ENCODE assay signal across 8 cellular contexts in genomic region chr16:30924086-30924714, GRCh38. TPM values are rescaled to one million over a fixed set of nuclear protein-coding genes. Genes with fewer than 3 reads are reported as not detected.
DNase-seq lines count a peak whose midpoint lies in the region; ATAC-seq, FAIRE-seq and TF ChIP-seq lines count a peak whose summit lies in the region.

No MANE protein-coding gene starts in this region.

- intact Hi-C loops in adrenal gland (cut with DNase I) (loop anchor here in 1 of 2 donors (10.0 kb wide), 1 partner anchor 61 kb away; the partner anchor contains the start of gene HSD3B7), thyroid gland (cut with DNase I) (no loop called here)

- H2BK12ac ChIP-seq in H9 (ENCODE audit: insufficient read length, low read depth, low read length): no peak overlapping the region

- H3K27ac Mint-ChIP-seq in H9: peak overlapping the region in 2 of 3 experiments; percentile 65 to 70; a peak in 4 of 7 replicates

- H3K4ac ChIP-seq in H9 (ENCODE audit: low read depth, low read length): no peak overlapping the region

- H3K9ac ChIP-seq in H9 (ENCODE audit: extremely low read depth, insufficient read length, low read length): no peak overlapping the region

- no peak overlapping the region for H3K23ac ChIP-seq in H9 (ENCODE audit: insufficient read length, low read depth, low read length)

- no peak for FAIRE-seq in A549 (lab: Jason Lieb, UNC)

- H3K36me3 ChIP-seq in adrenal gland (replicated peaks in 1 of 2) (no peaks in the 10 kb centered on the region), thyroid gland (no peaks in the 10 kb centered on the region)

- no peak overlapping the region for H2BK20ac ChIP-seq in H9 (ENCODE audit: low read depth, low read length, poor library complexity, severe bottlenecking)

- no peak overlapping the region for H3K56ac ChIP-seq in H9 (ENCODE audit: insufficient read length, low read depth, low read length)

- no peak overlapping the region for H4K91ac ChIP-seq in H9 (ENCODE audit: insufficient read length, low read depth, low read length)

- no peaks in the 10 kb centered on the region for H3K27me3 Mint-ChIP-seq in H9 (ENCODE audit: low read depth)

- no peak overlapping the region for H2AFZ ChIP-seq in H9 (ENCODE audit: low read length)

- no peak overlapping the region for H3K18ac ChIP-seq in H9 (ENCODE audit: insufficient read length, low read depth, low read length)

- H3K4me1 ChIP-seq in A549 (peaks cover 15% of the 10 kb centered on the region; the same call in 2 of the 3 replicates), H9 (ENCODE audit: insufficient read depth, low read length) (no peaks in the 10 kb centered on the region), adrenal gland (replicated peaks in 1 of 2) (peaks cover 7 to 13% of the 10 kb centered on the region in 2 donors), thyroid gland (peaks cover 9 to 10% of the 10 kb centered on the region in 2 donors)

- H3K27ac ChIP-seq in A549 (peak overlapping the region; percentile 95 to 99), H9 (ENCODE audit: insufficient read length, low read depth, low read length) (no peak overlapping the region), adrenal gland (peak overlapping the region in 3 of 5 donors; percentile 51 to 95 (median 76)), thyroid gland (peak overlapping the region; percentile 22 to 92 (median 63))

- no peak overlapping the region for H2AK5ac ChIP-seq in H9 (ENCODE audit: insufficient read length, low read length)

- no peak for DNase-seq in A549 (ENCODE audit: low read depth in 1 of 2, low spot score in 1 of 2)
- DNase-seq in H9: no peak
- DNase-seq in adrenal gland: peak in 2 of 7 donors; percentile 43 to 54
- peak; percentile 69 for DNase-seq in left kidney (ENCODE audit: low read depth, low spot score)
- peak in 1 of 2 donors; percentile 26 for DNase-seq in thyroid gland
- no peak for DNase-seq in effector CD4-positive, alpha-beta T cell
- no peak for DNase-seq in HT-29 (ENCODE audit: low spot score)
- no peak for DNase-seq in cerebellum (ENCODE audit: low spot score)

- TF ChIP-seq RAD21 in A549 (conservative IDR thresholded peaks at IDR 0.05 in 1 of 2, IDR thresholded peaks at IDR 0.05 in 1 of 2): no peak

- peaks cover 12 to 24% of the 10 kb centered on the region in 2 experiments for H3K4me1 Mint-ChIP-seq in H9

- H3K36me3 Mint-ChIP-seq in H9 (ENCODE audit: insufficient read depth in 1 of 3, low read depth in 3 of 3): peaks cover 16 to 22% (median 21%) of the 10 kb centered on the region in 3 experiments

- H3K14ac ChIP-seq in H9 (ENCODE audit: insufficient read depth, low read length): peak overlapping the region; percentile 84

- H3K4me2 ChIP-seq in A549: peak overlapping the region; percentile 97
- peak overlapping the region; percentile 63 for H3K4me2 ChIP-seq in H9 (ENCODE audit: insufficient read depth, insufficient read length, low read length)

- H2BK120ac ChIP-seq in H9 (ENCODE audit: low read depth, low read length, poor library complexity, severe bottlenecking): no peak overlapping the region

- H4K5ac ChIP-seq in H9 (ENCODE audit: insufficient read length, low read depth, low read length): no peak overlapping the region

- H4K20me1 ChIP-seq in H9 (ENCODE audit: control insufficient read depth, insufficient read depth, insufficient read length): no peaks in the 10 kb centered on the region

- H3K4me3 ChIP-seq in A549 (peak overlapping the region; percentile 87), adrenal gland (peak overlapping the region in 2 of 4 donors; percentile 87 to 92), thyroid gland (replicated peaks in 1 of 3) (peak overlapping the region in 2 of 3 donors; percentile 7 to 84)

- no peak overlapping the region for H2BK5ac ChIP-seq in H9 (ENCODE audit: insufficient read length, low read length)

- no peak for TF ChIP-seq EP300 in A549 (IDR thresholded peaks at IDR 0.05)

- no peak for TF ChIP-seq CTCF in A549 (IDR thresholded peaks at IDR 0.05)
- no peak for TF ChIP-seq CTCF in H9 (conservative IDR thresholded peaks at IDR 0.05)
- TF ChIP-seq CTCF in adrenal gland (IDR thresholded peaks at IDR 0.05): no peak
- TF ChIP-seq CTCF in thyroid gland (IDR thresholded peaks at IDR 0.05): no peak

- H3K9me3 Mint-ChIP-seq in H9: no peaks in the 10 kb centered on the region; a peak in 1 of 5 replicates

- H3K79me1 ChIP-seq in H9 (ENCODE audit: insufficient read depth, low read depth, low read length, poor library complexity, severe bottlenecking): no peaks in the 10 kb centered on the region

- POLR2A ChIA-PET in A549 (lab: Yijun Ruan, JAX): interaction anchor here (0.6 to 1.0 kb wide), 3 partner anchors 16 to 145 kb away, joined by 3 read pairs; no protein-coding TSS in a partner anchor

- no peaks in the 10 kb centered on the region for H3K27me3 ChIP-seq in H9 (ENCODE audit: insufficient read depth, low read length)
- no peaks in the 10 kb centered on the region for H3K27me3 ChIP-seq in adrenal gland
- H3K27me3 ChIP-seq in thyroid gland: no peaks in the 10 kb centered on the region

- peak overlapping the region; percentile 92 to 93 for H3K4me3 Mint-ChIP-seq in H9

- ATAC-seq in A549: no peak

- 6% methylated on average over 5 of the region's 50 CpGs for WGBS in A549 (ENCODE audit: missing lambda C conversion rate)
- no CpG with 5 or more reads among the region's 50 CpGs for WGBS in H9 (ENCODE audit: extremely low coverage, insufficient read length, low lambda C conversion rate)
- WGBS in adrenal gland, 4 donors: 1 to 8% (median 2%) methylated on average over 8 to 50 of the region's 50 CpGs
- 3 to 5% methylated on average over 21 to 24 of the region's 50 CpGs for WGBS in thyroid gland, 2 donors

- no peak overlapping the region for H3T11ph ChIP-seq in H9 (ENCODE audit: low read length)

- H3K23me2 ChIP-seq in H9 (ENCODE audit: insufficient read length, low read depth, low read length, poor library complexity, severe bottlenecking): peaks cover 10% of the 10 kb centered on the region

- CTCF ChIA-PET in A549 (lab: Yijun Ruan, JAX): interaction anchor here (1.0 to 12.2 kb wide), 3 partner anchors 11 to 80 kb away, joined by 4 to 134 read pairs (median 10); no protein-coding TSS in a partner anchor

- H4K8ac ChIP-seq in H9 (replicated peaks; ENCODE audit: insufficient read length, low read depth, low read length): no peak overlapping the region

- TF ChIP-seq POLR2A in A549 (IDR thresholded peaks at IDR 0.05; ENCODE audit: low read length) (no peak), adrenal gland (IDR thresholded peaks at IDR 0.05) (no peak), thyroid gland (IDR thresholded peaks at IDR 0.05) (no peak)

- no peaks in the 10 kb centered on the region for H3K79me2 ChIP-seq in H9 (ENCODE audit: insufficient read depth, low read length)

- H3K9me3 ChIP-seq in A549: no peaks in the 10 kb centered on the region
- no peaks in the 10 kb centered on the region for H3K9me3 ChIP-seq in H9 (ENCODE audit: control insufficient read depth, low read depth, low read length)
- no peaks in the 10 kb centered on the region for H3K9me3 ChIP-seq in adrenal gland (replicated peaks in 1 of 3)
- H3K9me3 ChIP-seq in thyroid gland: no peaks in the 10 kb centered on the region

- no peak overlapping the region for H2BK15ac ChIP-seq in H9 (ENCODE audit: low read depth, low read length)

RNA-seq across cellular contexts. Expression of gene FBXL19, which starts 0.8 kb away (rescaled TPM):
- 5.6 and 7.0 TPM in 2 replicates for polyA plus RNA-seq in A549 (2011; rRNA removed)
- 11.4 and 17.1 TPM in 2 replicates for polyA plus RNA-seq in A549 (2012; cell fraction: cytosol; rRNA removed)
- polyA plus RNA-seq in A549 (2012; cell fraction: nucleus; rRNA removed): 29.7 and 38.9 TPM in 2 replicates
- polyA plus RNA-seq in A549 (2017; fragmentation: RNase III; extraction: RNeasy Plus Mini Kit Qiagen cat#74134 plus additional on column Dnase treatment): 15.5 to 21.5 TPM (median 18.3 TPM) in 3 replicates
- 6.8 and 9.4 TPM in 2 replicates for polyA minus RNA-seq in A549 (2011; rRNA and poly(A)+ RNA removed)
- total RNA-seq in H9 (2021): 66.8 and 68.0 TPM in 2 replicates
- total RNA-seq in adrenal gland: 10 to 100 TPM in 7 of 8 donors, 1 to 10 TPM in 1; 6.6 to 17.6 (median 12.5) TPM
- 10 to 100 TPM in 2 of 3 donors, 1 to 10 TPM in 1; 1.6 to 74.1 (median 14.0) TPM for polyA plus RNA-seq in adrenal gland
- total RNA-seq in thyroid gland: 10 to 100 TPM; 11.7 to 24.0 (median 14.4) TPM
- 42.6 and 43.3 TPM in 2 replicates for total RNA-seq in HT-29 (2014; rRNA removed; shearing (Covaris generic))
- 32.3 TPM for total RNA-seq in cerebellum

RNA-seq across cellular contexts. Expression of gene ORAI3, which starts 24.7 kb away (rescaled TPM):
- polyA plus RNA-seq in A549 (2011; rRNA removed) (14.1 and 17.3 TPM in 2 replicates), A549 (2017; fragmentation: RNase III; extraction: RNeasy Plus Mini Kit Qiagen cat#74134 plus additional on column Dnase treatment) (7.1 to 11.8 TPM (median 10.5 TPM) in 3 replicates), adrenal gland (10 to 100 TPM; 19.5 to 60.5 (median 45.8) TPM)
- polyA plus RNA-seq in A549 (2012; cell fraction: cytosol; rRNA removed): 5.9 and 10.3 TPM in 2 replicates
- 10.8 and 11.6 TPM in 2 replicates for polyA plus RNA-seq in A549 (2012; cell fraction: nucleus; rRNA removed)
- polyA minus RNA-seq in A549 (2011; rRNA and poly(A)+ RNA removed): 11.0 and 13.8 TPM in 2 replicates
- total RNA-seq in H9 (2021) (6.1 and 6.9 TPM in 2 replicates), adrenal gland (100 to 1,000 TPM in 1 of 8 donors, 10 to 100 TPM in 7; 25.6 to 101 (median 88.5) TPM), thyroid gland (10 to 100 TPM; 32.9 to 49.5 (median 40.2) TPM), cerebellum (5.4 TPM)
- 16.9 and 22.9 TPM in 2 replicates for total RNA-seq in HT-29 (2014; rRNA removed; shearing (Covaris generic))

RNA-seq across cellular contexts. Expression of gene CTF1, which starts 27.8 kb away (rescaled TPM):
- polyA plus RNA-seq in A549 (2011; rRNA removed): 0.13 and 0.44 TPM in 2 replicates
- 0.34 and 0.52 TPM in 2 replicates for polyA plus RNA-seq in A549 (2012; cell fraction: cytosol; rRNA removed)
- 0.23 and 0.54 TPM in 2 replicates for polyA plus RNA-seq in A549 (2012; cell fraction: nucleus; rRNA removed)
- polyA plus RNA-seq in A549 (2017; fragmentation: RNase III; extraction: RNeasy Plus Mini Kit Qiagen cat#74134 plus additional on column Dnase treatment): 0.16 to 0.30 TPM (median 0.23 TPM) in 3 replicates
- 0.17 and 0.63 TPM in 2 replicates for polyA minus RNA-seq in A549 (2011; rRNA and poly(A)+ RNA removed)
- 0.72 TPM in 2 replicates for total RNA-seq in H9 (2021)
- total RNA-seq in adrenal gland: 10 to 100 TPM in 4 of 8 donors, 1 to 10 TPM in 4; 3.4 to 13.9 (median 9.1) TPM
- polyA plus RNA-seq in adrenal gland: 1 to 10 TPM; 4.0 to 7.0 (median 4.7) TPM
- total RNA-seq in thyroid gland: 1 to 10 TPM; 2.6 to 7.5 (median 5.6) TPM
- not detected in 2 replicates for total RNA-seq in HT-29 (2014; rRNA removed; shearing (Covaris generic))
- total RNA-seq in cerebellum: 0.36 TPM

RNA-seq across cellular contexts. Expression of gene BCL7C, which starts 30.3 kb away (rescaled TPM):
- 9.5 and 10.8 TPM in 2 replicates for polyA plus RNA-seq in A549 (2011; rRNA removed)
- 23.9 and 29.3 TPM in 2 replicates for polyA plus RNA-seq in A549 (2012; cell fraction: cytosol; rRNA removed)
- polyA plus RNA-seq in A549 (2012; cell fraction: nucleus; rRNA removed): 13.5 and 14.3 TPM in 2 replicates
- polyA plus RNA-seq in A549 (2017; fragmentation: RNase III; extraction: RNeasy Plus Mini Kit Qiagen cat#74134 plus additional on column Dnase treatment): 12.9 to 13.9 TPM (median 13.6 TPM) in 3 replicates
- polyA minus RNA-seq in A549 (2011; rRNA and poly(A)+ RNA removed): 2.3 and 3.6 TPM in 2 replicates
- 17.5 and 18.3 TPM in 2 replicates for total RNA-seq in H9 (2021)
- 10 to 100 TPM; 18.0 to 45.3 (median 30.2) TPM for total RNA-seq in adrenal gland
- polyA plus RNA-seq in adrenal gland: 10 to 100 TPM in 2 of 3 donors, 1 to 10 TPM in 1; 7.7 to 88.3 (median 50.1) TPM
- total RNA-seq in thyroid gland: 10 to 100 TPM; 43.6 to 67.6 (median 47.9) TPM
- total RNA-seq in HT-29 (2014; rRNA removed; shearing (Covaris generic)): 28.3 and 34.3 TPM in 2 replicates
- 37.0 TPM for total RNA-seq in cerebellum

RNA-seq across cellular contexts. Expression of gene SETD1A, which starts 33.4 kb away (rescaled TPM):
- polyA plus RNA-seq in A549 (2011; rRNA removed) (2.0 and 3.8 TPM in 2 replicates), A549 (2017; fragmentation: RNase III; extraction: RNeasy Plus Mini Kit Qiagen cat#74134 plus additional on column Dnase treatment) (15.7 to 22.6 TPM (median 21.2 TPM) in 3 replicates), adrenal gland (10 to 100 TPM in 2 of 3 donors, 1 to 10 TPM in 1; 8.7 to 40.1 (median 19.1) TPM)
- polyA plus RNA-seq in A549 (2012; cell fraction: cytosol; rRNA removed): 8.7 and 11.2 TPM in 2 replicates
- polyA plus RNA-seq in A549 (2012; cell fraction: nucleus; rRNA removed): 30.5 and 31.9 TPM in 2 replicates
- 3.9 and 7.0 TPM in 2 replicates for polyA minus RNA-seq in A549 (2011; rRNA and poly(A)+ RNA removed)
- total RNA-seq in H9 (2021) (36.9 and 37.0 TPM in 2 replicates), adrenal gland (10 to 100 TPM in 6 of 8 donors, 1 to 10 TPM in 2; 6.0 to 23.0 (median 12.8) TPM), thyroid gland (10 to 100 TPM in 2 of 4 donors, 1 to 10 TPM in 2; 7.7 to 11.4 (median 9.2) TPM), cerebellum (3.3 TPM)
- 7.7 and 9.8 TPM in 2 replicates for total RNA-seq in HT-29 (2014; rRNA removed; shearing (Covaris generic))
